ENCODE assay signal across 9 cellular contexts in genomic region chr6:137637161-137637560, GRCh38.
DNase-seq lines count a peak whose midpoint lies in the region; ATAC-seq, FAIRE-seq and TF ChIP-seq lines count a peak whose summit lies in the region.
"Had no signal": no experiment of that assay in that cellular context is flagged by ENCODE, and none has a peak within 500 bp of the region (broad histone marks: within the 10 kb centered on the region; RNA-seq: fewer than 3 reads in every experiment).

No MANE protein-coding gene starts in this region.

- TF ChIP-seq POLR2A in GM12892 (IDR thresholded peaks at IDR 0.05; ENCODE audit: low read depth, low read length): no peak
- TF ChIP-seq POLR2A in GM18505 (IDR thresholded peaks at IDR 0.05; ENCODE audit: borderline replicate concordance, extremely low read depth, insufficient read depth, insufficient read length): no peak
- TF ChIP-seq POLR2A in uterus (IDR thresholded peaks at IDR 0.05): no peak

- H3K9me3 ChIP-seq in uterus (no peaks in the 10 kb centered on the region), mucosa of descending colon (no peaks in the 10 kb centered on the region)

- H3K27ac ChIP-seq in uterus: no peak overlapping the region

- no peak overlapping the region for H3K4me3 ChIP-seq in retinal pigment epithelial cell (ENCODE audit: low read length)
- H3K4me3 ChIP-seq in uterus: no peak overlapping the region
- H3K4me3 ChIP-seq in mucosa of descending colon: no peak overlapping the region
- H3K4me3 ChIP-seq: K562 had no signal

- H3K4me1 ChIP-seq in uterus (no peaks in the 10 kb centered on the region), mucosa of descending colon (ENCODE audit: low read depth) (peaks cover 3% of the 10 kb centered on the region)

- H3K27me3 ChIP-seq in uterus: no peaks in the 10 kb centered on the region

- intact Hi-C loops in uterus (cut with DNase I; ENCODE audit: low total_unique reads): no loop called here
- intact Hi-C loops in mucosa of descending colon (cut with DNase I, micrococcal nuclease): no loop called here

- no peak for TF ChIP-seq CTCF in retinal pigment epithelial cell (conservative IDR thresholded peaks at IDR 0.05; ENCODE audit: low read depth, low read length)
- TF ChIP-seq CTCF in uterus (IDR thresholded peaks at IDR 0.05): no peak
- no peak for TF ChIP-seq CTCF in mucosa of descending colon (IDR thresholded peaks at IDR 0.05)

- FAIRE-seq in GM12892 (lab: Jason Lieb, UNC) (peak; percentile 84), endometrium (lab: Jason Lieb, UNC) (peak; percentile 15)
- FAIRE-seq: K562 had no signal

- DNase-seq in GM12892 (ENCODE audit: insufficient read length): no peak
- peak; percentile 97 for DNase-seq in NCI-H226
- DNase-seq in retinal pigment epithelial cell (ENCODE audit: low read depth): peak; percentile 100
- DNase-seq in uterus: no peak
- no peak for DNase-seq in NCI-H2081 (lab: John Stamatoyannopoulos, UW)
- no peak for DNase-seq in mucosa of descending colon

- ATAC-seq in GM18505 (IDR thresholded peaks at IDR 0.05; ENCODE audit: unreplicated experiment) (no peak), mucosa of descending colon (no peak)
- ATAC-seq: K562 had no signal

- no peaks in the 10 kb centered on the region for H3K36me3 ChIP-seq in uterus
- no peaks in the 10 kb centered on the region for H3K36me3 ChIP-seq in mucosa of descending colon (ENCODE audit: low read depth)

Comparison
In these comparisons a context has a peak if more than half of its experiments do, and no peak if none do; other contexts are left out.
1. DNase-seq: peak in NCI-H226 (single experiment) and retinal pigment epithelial cell (single experiment); none in GM12892 (single experiment), uterus (0 of 2), NCI-H2081 (0 of 2) and mucosa of descending colon (0 of 3).